Comparison of ENCODE assay signal across 10 cellular contexts in genomic region chr19:15933761-15934331, GRCh38. TPM values are rescaled to one million over a fixed set of nuclear protein-coding genes. Genes with fewer than 3 reads are reported as not detected.
DNase-seq lines count a peak whose midpoint lies in the region; ATAC-seq and TF ChIP-seq lines count a peak whose summit lies in the region.
"Not testable (repeated sequence)": the region's sequence is repeated elsewhere in the genome, so short reads cannot be mapped to it uniquely, and the experiment has no call there.
"Had no signal": no experiment of that assay in that cellular context is flagged by ENCODE, and none has a peak within 500 bp of the region (broad histone marks: within the 10 kb centered on the region; RNA-seq: fewer than 3 reads in every experiment).

No MANE protein-coding gene starts in this region.

- TF ChIP-seq CTCF in GM20000 (IDR thresholded peaks at IDR 0.05; ENCODE audit: extremely low read depth, missing control alignments); WTC11 (IDR thresholded peaks at IDR 0.05); coronary artery (IDR thresholded peaks at IDR 0.05); liver (IDR thresholded peaks at IDR 0.05; ENCODE audit: low read depth, low read length, missing input control); tibial artery (IDR thresholded peaks at IDR 0.05): not testable (repeated sequence)

- not testable (repeated sequence) for H3K36me3 ChIP-seq in liver (ENCODE audit: control insufficient read depth in 4 of 4, insufficient read depth in 3 of 4, low read depth in 1 of 4, low read length in 3 of 4); tibial artery

- peaks cover 38% of the 10 kb centered on the region for H3K36me3 Mint-ChIP-seq in WTC11
- not testable (repeated sequence) for H3K36me3 Mint-ChIP-seq in activated naive CD8-positive, alpha-beta T cell treated with anti-CD3 and anti-CD28 coated beads for 36 hours

- H3K4me1 Mint-ChIP-seq in WTC11; activated naive CD8-positive, alpha-beta T cell treated with anti-CD3 and anti-CD28 coated beads for 36 hours: not testable (repeated sequence)

- not testable (repeated sequence) for H3K27me3 ChIP-seq in liver (ENCODE audit: control insufficient read depth in 4 of 4, insufficient read depth in 4 of 4, low read length in 3 of 4); tibial artery

- intact Hi-C loops in tibial artery (cut with DNase I; ENCODE audit: low total_unique reads): not testable (repeated sequence)

- ATAC-seq in WTC11: not testable (repeated sequence)

- H3K9me3 ChIP-seq in liver (ENCODE audit: control insufficient read depth in 4 of 4, low read length in 3 of 4); tibial artery: not testable (repeated sequence)

- peak overlapping the region; percentile 52 to 58 for H3K9ac ChIP-seq in liver (ENCODE audit: low read depth in 1 of 2, low read length in 2 of 2)

- peaks cover 50% of the 10 kb centered on the region for H3K9me3 Mint-ChIP-seq in WTC11
- H3K9me3 Mint-ChIP-seq in activated naive CD8-positive, alpha-beta T cell treated with anti-CD3 and anti-CD28 coated beads for 36 hours: not testable (repeated sequence)

- H3K4me1 ChIP-seq in liver (ENCODE audit: control insufficient read depth in 4 of 4, insufficient read depth in 4 of 4, low read length in 3 of 4) (peaks cover 6 to 34% (median 27%) of the 10 kb centered on the region in 4 donors), tibial artery (peaks cover 0 to 27% (median 16%) of the 10 kb centered on the region in 4 donors)

- H3K27ac ChIP-seq in coronary artery: peak overlapping the region in 1 of 2 donors; percentile 78
- peak overlapping the region; percentile 94 to 97 for H3K27ac ChIP-seq in liver (ENCODE audit: low read depth in 1 of 2, low read length in 2 of 2)
- H3K27ac ChIP-seq in tibial artery: peak overlapping the region; percentile 73 to 87

- not testable (repeated sequence) for H3K27ac Mint-ChIP-seq in WTC11; activated naive CD8-positive, alpha-beta T cell treated with anti-CD3 and anti-CD28 coated beads for 36 hours

- peaks cover 63% of the 10 kb centered on the region for H3K27me3 Mint-ChIP-seq in WTC11 (ENCODE audit: low read depth)
- H3K27me3 Mint-ChIP-seq in activated naive CD8-positive, alpha-beta T cell treated with anti-CD3 and anti-CD28 coated beads for 36 hours: peaks cover 42% of the 10 kb centered on the region

- CTCF ChIA-PET in WTC11 (lab: Charles Lee): not testable (repeated sequence)

- POLR2A ChIA-PET in WTC11 (lab: Charles Lee): not testable (repeated sequence)

- DNase-seq in GM20000 (ENCODE audit: low spot score) (peak; percentile 1), activated T-cell treated with anti-CD3 and anti-CD28 coated beads for 4 hours (peak; percentile 15)
- not testable (repeated sequence) for DNase-seq in WTC11 (ENCODE audit: low spot score); coronary artery (ENCODE audit: low spot score); tibial artery
- DNase-seq in activated naive CD8-positive, alpha-beta T cell treated with anti-CD3 and anti-CD28 coated beads for 36 hours: peak; percentile 29
- DNase-seq in stimulated activated CD4-positive, alpha-beta T cell treated with anti-CD3 and anti-CD28 coated beads, Interleukin-12 subunit alpha, Interleukin-12 subunit beta, amount 100 ng/mL, for 48 hours (ENCODE audit: low read depth in 2 of 3, low spot score in 1 of 3): peak in 2 of 3 donors; percentile 8 to 37

- H3K4me3 ChIP-seq in coronary artery: peak overlapping the region; percentile 37
- peak overlapping the region; percentile 69 to 73 (median 70) for H3K4me3 ChIP-seq in liver (ENCODE audit: low read depth in 1 of 3, low read length in 3 of 3)
- H3K4me3 ChIP-seq in tibial artery: peak overlapping the region; percentile 28 to 45

- H3K4me3 Mint-ChIP-seq in WTC11: peak overlapping the region; percentile 14; the same call in 1 of the 2 replicates
- H3K4me3 Mint-ChIP-seq in activated naive CD8-positive, alpha-beta T cell treated with anti-CD3 and anti-CD28 coated beads for 36 hours: not testable (repeated sequence)

- TF ChIP-seq RAD21 in liver (IDR thresholded peaks at IDR 0.05): not testable (repeated sequence)

- 28% methylated on average over 12 of the region's 12 CpGs for WGBS in liver

RNA-seq across cellular contexts. Expression of gene CYP4F11, which starts 0.5 kb away (rescaled TPM):
- total RNA-seq in WTC11 (2021) (0.07 TPM in 1 of 3 replicates, not detected in the others), liver (10 to 100 TPM in 1 of 2 donors, 1 to 10 TPM in 1; 2.1 to 77.4 TPM)
- total RNA-seq in activated naive CD8-positive, alpha-beta T cell treated with anti-CD3 and anti-CD28 coated beads for 36 hours: not detected
- polyA plus RNA-seq in liver: 10 to 100 TPM; 14.3 to 50.4 TPM
- total RNA-seq: H1, K562 had no signal
- polyA plus RNA-seq: H1 had no signal

RNA-seq across cellular contexts. Expression of gene OR10H4, which starts 15.0 kb away (rescaled TPM):
- total RNA-seq in WTC11 (2021) (not detected in 3 replicates), liver (not detected)
- total RNA-seq in activated naive CD8-positive, alpha-beta T cell treated with anti-CD3 and anti-CD28 coated beads for 36 hours: not detected
- not detected for polyA plus RNA-seq in liver
- total RNA-seq: H1, K562 had no signal
- polyA plus RNA-seq: H1, K562 had no signal

RNA-seq across cellular contexts. Expression of gene CYP4F2, which starts 36.0 kb away (rescaled TPM):
- total RNA-seq in WTC11 (2021): 0.24 to 1.2 TPM (median 0.34 TPM) in 3 replicates
- under 1 TPM in 1 of 2 experiments, not detected in 1; 0.14 TPM for total RNA-seq in activated naive CD8-positive, alpha-beta T cell treated with anti-CD3 and anti-CD28 coated beads for 36 hours
- total RNA-seq in liver: 100 to 1,000 TPM in 1 of 2 donors, 1 to 10 TPM in 1; 7.7 to 186 TPM
- 10 to 100 TPM; 83.2 to 87.1 TPM for polyA plus RNA-seq in liver
- total RNA-seq: H1 had no signal
- polyA plus RNA-seq: H1 had no signal
